ENCODE assay signal across 8 cellular contexts in the genomic region with DNA sequence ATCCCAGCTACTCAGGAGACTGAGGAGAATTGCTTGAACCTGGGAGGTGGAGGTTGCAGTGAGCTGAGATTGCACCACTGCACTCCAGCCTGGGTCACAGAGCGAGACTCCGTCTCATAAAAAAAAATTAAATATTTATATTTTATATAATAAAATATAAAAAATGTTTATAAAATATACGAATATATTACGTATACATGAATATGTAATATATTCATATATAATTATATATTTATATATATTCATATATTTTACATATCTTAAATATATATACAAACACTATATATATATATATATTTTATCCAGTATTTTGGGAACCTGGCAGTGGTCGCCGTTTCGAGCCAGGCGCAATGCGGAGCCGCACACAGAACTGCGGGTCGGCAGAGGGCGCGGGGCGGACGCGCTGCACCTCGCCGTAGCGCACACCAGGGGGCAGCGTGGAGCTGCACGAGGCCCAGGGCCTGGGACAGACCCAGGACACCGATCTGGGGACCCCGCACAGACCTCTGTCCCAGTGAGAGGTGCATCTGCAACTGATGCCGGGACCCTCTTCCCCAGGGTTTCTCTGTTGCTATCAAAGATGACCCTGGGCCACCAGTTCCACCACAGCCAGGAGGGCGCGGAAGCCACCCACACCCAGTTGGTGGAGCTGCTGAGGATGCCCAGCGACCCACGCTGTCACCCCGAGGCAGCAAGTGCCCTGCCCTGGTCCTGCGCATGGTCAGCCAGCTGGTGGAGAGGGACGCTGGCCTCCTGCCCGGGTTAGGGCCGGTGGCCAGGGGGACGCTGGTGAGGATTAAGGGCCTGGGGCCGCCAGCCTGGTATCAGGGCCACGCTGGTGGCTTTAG. TPM values are rescaled to one million over a fixed set of nuclear protein-coding genes. Genes with fewer than 3 reads are reported as not detected.
DNase-seq lines count a peak whose midpoint lies in the region; ATAC-seq, FAIRE-seq and TF ChIP-seq lines count a peak whose summit lies in the region.

No MANE protein-coding gene starts in this region.

- no peaks in the 10 kb centered on the region for H3K79me2 ChIP-seq in OCI-LY1 (ENCODE audit: insufficient read depth, low read length)

- H3K4me3 Mint-ChIP-seq in activated T-helper 17 cell treated with anti-CD3 and anti-CD28 coated beads, Interleukin-2, amount 50 U/mL, for 72 hours, result no peak overlapping the region

- no peak overlapping the region for H3K4me3 ChIP-seq in OCI-LY1 (ENCODE audit: low read depth, low read length, poor library complexity, severe bottlenecking)
- H3K4me3 ChIP-seq in psoas muscle, result no peak overlapping the region

- no peaks in the 10 kb centered on the region for H3K36me3 Mint-ChIP-seq in activated T-helper 17 cell treated with anti-CD3 and anti-CD28 coated beads, Interleukin-2, amount 50 U/mL, for 72 hours (ENCODE audit: low read depth)

- no peak overlapping the region for H3K4me2 ChIP-seq in OCI-LY1 (ENCODE audit: low read length)

- H3F3A ChIP-seq in OCI-LY1 (ENCODE audit: insufficient read depth, low read length), result no peaks in the 10 kb centered on the region

- H3K27ac ChIP-seq in OCI-LY1 (ENCODE audit: low read depth, low read length, poor library complexity, severe bottlenecking) (no peak overlapping the region), psoas muscle (no peak overlapping the region)

- no peaks in the 10 kb centered on the region for H3K9me2 ChIP-seq in OCI-LY1 (ENCODE audit: low read depth, low read length)

- no peaks in the 10 kb centered on the region for H3K4me1 ChIP-seq in OCI-LY1 (ENCODE audit: insufficient read depth, low read length, severe bottlenecking)
- no peaks in the 10 kb centered on the region for H3K4me1 ChIP-seq in psoas muscle

- TF ChIP-seq CTCF in OCI-LY1 (IDR thresholded peaks at IDR 0.05; ENCODE audit: low read length), result peak; percentile 78
- peak; percentile 85 for TF ChIP-seq CTCF in psoas muscle (IDR thresholded peaks at IDR 0.05)

- no peaks in the 10 kb centered on the region for H4K20me1 ChIP-seq in OCI-LY1 (ENCODE audit: insufficient read depth, low read length)

- 22 to 24% (median 22%) methylated on average over 37 of the region's 37 CpGs for WGBS in psoas muscle, 3 donors

- ATAC-seq in GM21528 (IDR thresholded peaks at IDR 0.05; ENCODE audit: low FRiP score, unreplicated experiment) (peak; percentile 63), psoas muscle (peak; percentile 86 to 90 (median 88)), HG03378 (IDR thresholded peaks at IDR 0.05; ENCODE audit: unreplicated experiment) (no peak)
- peak; percentile 88 for ATAC-seq in activated T-helper 17 cell treated with anti-CD3 and anti-CD28 coated beads, Interleukin-2, amount 50 U/mL, for 72 hours (replicated peaks)

- intact Hi-C loops in psoas muscle (cut with DNase I), result loop anchor here (5.0 to 10.0 kb wide), 3 partner anchors 174 to 287 kb away; no protein-coding TSS in a partner anchor

- H3K9me3 ChIP-seq in OCI-LY1 (ENCODE audit: low read length) (no peaks in the 10 kb centered on the region), psoas muscle (no peaks in the 10 kb centered on the region)

- H3K9ac ChIP-seq in OCI-LY1 (ENCODE audit: low read length), result no peak overlapping the region

- no peaks in the 10 kb centered on the region for H3K27me3 Mint-ChIP-seq in activated T-helper 17 cell treated with anti-CD3 and anti-CD28 coated beads, Interleukin-2, amount 50 U/mL, for 72 hours

- no peak overlapping the region for H3K27ac Mint-ChIP-seq in activated T-helper 17 cell treated with anti-CD3 and anti-CD28 coated beads, Interleukin-2, amount 50 U/mL, for 72 hours

- 0 out of 2 replicates have a peak, but pooled peaks cover 4% of the 10 kb centered on the region for H3K27me3 ChIP-seq in OCI-LY1 (ENCODE audit: insufficient read depth, low read length)
- no peaks in the 10 kb centered on the region for H3K27me3 ChIP-seq in psoas muscle (ENCODE audit: insufficient read depth in 3 of 3, low read length in 2 of 3)

- H3K9me3 Mint-ChIP-seq in activated T-helper 17 cell treated with anti-CD3 and anti-CD28 coated beads, Interleukin-2, amount 50 U/mL, for 72 hours, result no peaks in the 10 kb centered on the region

- H3K36me3 ChIP-seq in OCI-LY1 (ENCODE audit: insufficient read depth, low read length) (no peaks in the 10 kb centered on the region; the same call in 1 of the 2 replicates), psoas muscle (ENCODE audit: insufficient read depth in 1 of 2, low read depth in 1 of 2) (no peaks in the 10 kb centered on the region)

- H2AFZ ChIP-seq in OCI-LY1 (ENCODE audit: low read length), result no peak overlapping the region

- peak; percentile 34 for FAIRE-seq in frontal cortex (lab: Jason Lieb, UNC)

- no peaks in the 10 kb centered on the region for H3K4me1 Mint-ChIP-seq in activated T-helper 17 cell treated with anti-CD3 and anti-CD28 coated beads, Interleukin-2, amount 50 U/mL, for 72 hours

- peak; percentile 93 for DNase-seq in D341Med (ENCODE audit: low spot score)
- peak; percentile 80 to 88 for DNase-seq in frontal cortex (ENCODE audit: low spot score in 2 of 2)
- peak; percentile 48 to 77 for DNase-seq in psoas muscle
- no peak for DNase-seq in cerebellar nuclear complex (lab: John Stamatoyannopoulos, UW)

RNA-seq across cellular contexts. Expression of a gene that starts 22.7 kb away (rescaled TPM):
- total RNA-seq in activated T-helper 17 cell treated with anti-CD3 and anti-CD28 coated beads, Interleukin-2, amount 50 U/mL, for 72 hours, result 10 to 100 TPM; 38.7 to 51.9 TPM
- total RNA-seq in frontal cortex (14.7 TPM), psoas muscle (10 to 100 TPM in 1 of 4 donors, 1 to 10 TPM in 3; 6.6 to 20.1 (median 8.7) TPM)
- 10 to 100 TPM; 12.1 to 19.2 (median 15.2) TPM for polyA plus RNA-seq in psoas muscle

Comparison
In these comparisons a context has a peak if more than half of its experiments do, and no peak if none do; other contexts are left out.
1. DNase-seq: peak in D341Med (single experiment), frontal cortex (2 of 2) and psoas muscle (2 of 2); none in cerebellar nuclear complex (0 of 2).